In genomic region chr14:92430686-92431085, GRCh38 we compare ENCODE assay signal across 20 cellular contexts.
DNase-seq lines count a peak whose midpoint lies in the region; ATAC-seq, FAIRE-seq and TF ChIP-seq lines count a peak whose summit lies in the region.
"Had no signal": no experiment of that assay in that cellular context is flagged by ENCODE, and none has a peak within 500 bp of the region (broad histone marks: within the 10 kb centered on the region; RNA-seq: fewer than 3 reads in every experiment).

No MANE protein-coding gene starts in this region.

- peak overlapping the region; percentile 21 for H3K27ac ChIP-seq in AG04450 (ENCODE audit: low read depth, low read length)
- H3K27ac ChIP-seq: HL-60 had no signal

- H3K4me3 Mint-ChIP-seq in chondrocyte (ENCODE audit: unreplicated experiment): no peak overlapping the region
- H3K4me3 Mint-ChIP-seq: CD4-positive, CD25-positive, alpha-beta regulatory T cell; CD8-positive, alpha-beta memory T cell; H9 had no signal

- POLR2A ChIA-PET in AG04450 (lab: Yijun Ruan, JAX): interaction anchor here (0.6 kb wide), 1 partner anchor 147 kb away, joined by 4 read pairs; no protein-coding TSS in a partner anchor

- DNase-seq in AG04450 (ENCODE audit: low read depth, low spot score) (no peak), D721Med (ENCODE audit: insufficient read length, low spot score) (peak; percentile 55), NCI-H82 treated with DMSO at 0.1 percent for 48 hours (lab: John Stamatoyannopoulos, UW; ENCODE audit: unreplicated experiment) (peak; percentile 95), retinal pigment epithelial cell (ENCODE audit: low read depth) (peak; percentile 48), chondrocyte (ENCODE audit: low spot score) (no peak)
- DNase-seq: BE2C; C1 segment of cervical spinal cord; CD4-positive, CD25-positive, alpha-beta regulatory T cell; CD8-positive, alpha-beta memory T cell; COR-L47; DMS153; DMS79; GDM1; H9 had no signal

- no peak for ATAC-seq in HG02870 (IDR thresholded peaks at IDR 0.05; ENCODE audit: unreplicated experiment)
- no peak for ATAC-seq in HG03469 (IDR thresholded peaks at IDR 0.05; ENCODE audit: unreplicated experiment)
- ATAC-seq: K562 had no signal

- CTCF ChIA-PET in AG04450 (lab: Charles Lee): no interaction called here

- FAIRE-seq in D721Med (lab: Jason Lieb, UNC): peak; percentile 81
- FAIRE-seq: GM12892, H1, K562 had no signal

- H3K27me3 ChIP-seq in AG04450 (ENCODE audit: control insufficient read depth, insufficient read depth, low read length): peaks cover 16% of the 10 kb centered on the region

- peaks cover 2% of the 10 kb centered on the region for H3K36me3 Mint-ChIP-seq in chondrocyte (ENCODE audit: low read depth)
- H3K36me3 Mint-ChIP-seq: CD4-positive, CD25-positive, alpha-beta regulatory T cell had no signal

- peaks cover 7% of the 10 kb centered on the region; the same call in 1 of the 2 replicates for H3K9me3 ChIP-seq in AG04450 (ENCODE audit: control insufficient read depth, insufficient read depth, low read length)
- H3K9me3 ChIP-seq: BE2C had no signal

- H3K9me3 Mint-ChIP-seq in chondrocyte (ENCODE audit: low read depth): peaks cover 8% of the 10 kb centered on the region
- H3K9me3 Mint-ChIP-seq: CD8-positive, alpha-beta memory T cell had no signal

- no peak for TF ChIP-seq CTCF in AG04450 (IDR thresholded peaks at IDR 0.05; ENCODE audit: low read depth, low read length)
- no peak for TF ChIP-seq CTCF in D721Med (IDR thresholded peaks at IDR 0.05; ENCODE audit: insufficient read depth, missing control alignments)
- no peak for TF ChIP-seq CTCF in retinal pigment epithelial cell (conservative IDR thresholded peaks at IDR 0.05; ENCODE audit: low read depth, low read length)
- TF ChIP-seq CTCF in chondrocyte (IDR thresholded peaks at IDR 0.05): no peak

- no peak overlapping the region for H3K27ac Mint-ChIP-seq in chondrocyte (ENCODE audit: unreplicated experiment)
- H3K27ac Mint-ChIP-seq: CD4-positive, CD25-positive, alpha-beta regulatory T cell; CD8-positive, alpha-beta memory T cell had no signal

- H3K4me3 ChIP-seq in AG04450 (ENCODE audit: low read depth, low read length): no peak overlapping the region
- H3K4me3 ChIP-seq in retinal pigment epithelial cell (ENCODE audit: low read length): no peak overlapping the region
- H3K4me3 ChIP-seq: K562 had no signal

- H3K27me3 Mint-ChIP-seq in chondrocyte (ENCODE audit: low read depth): no peaks in the 10 kb centered on the region

- H3K4me1 Mint-ChIP-seq in chondrocyte (ENCODE audit: low read depth): peaks cover 20% of the 10 kb centered on the region

Comparison
In these comparisons a context has a peak if more than half of its experiments do, and no peak if none do; other contexts are left out.
1. DNase-seq: peak in D721Med (single experiment), NCI-H82 treated with DMSO at 0.1 percent for 48 hours (single experiment) and retinal pigment epithelial cell (single experiment); none in AG04450 (single experiment) and chondrocyte (single experiment).